Comparison of ENCODE assay signal across 8 cellular contexts in the genomic region with DNA sequence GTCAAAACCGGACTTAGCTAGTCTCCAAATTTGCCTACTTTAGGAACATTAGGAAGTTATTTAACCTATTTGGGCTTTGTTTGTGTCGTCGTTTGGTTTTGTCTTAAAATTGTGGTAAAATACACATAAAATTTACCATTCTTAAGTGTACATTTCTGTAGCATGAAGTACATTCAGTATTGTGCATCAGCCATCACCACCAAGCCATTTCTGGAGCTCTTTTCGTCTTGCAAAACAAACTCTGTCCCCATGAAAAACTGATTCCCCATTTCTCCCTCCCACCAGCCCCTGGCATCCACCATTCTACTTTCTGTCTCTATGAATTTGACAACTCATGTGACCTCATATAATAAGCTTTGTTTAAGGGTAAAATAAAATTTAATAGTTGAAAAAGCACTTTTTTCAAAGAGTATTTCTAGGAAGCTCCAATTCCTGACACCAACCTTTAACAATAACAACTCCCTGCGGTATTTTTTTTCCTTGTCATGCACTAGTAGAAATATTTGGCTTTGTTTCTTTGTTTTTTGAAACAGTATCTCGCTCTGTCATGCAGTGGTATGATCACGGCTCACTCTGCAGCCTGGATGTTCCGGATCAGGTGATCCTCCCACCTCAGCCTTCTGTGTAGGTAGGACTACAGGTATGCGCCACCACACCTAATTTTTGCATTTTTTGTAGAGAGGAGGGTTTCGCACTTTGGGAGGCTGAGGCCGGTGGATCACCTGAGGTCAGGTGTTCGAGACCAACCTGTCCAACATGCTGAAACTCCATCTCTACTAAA. TPM values are rescaled to one million over a fixed set of nuclear protein-coding genes. Genes with fewer than 3 reads are reported as not detected.
A peak's percentile ranks its signal among the peaks of the same experiment; 100 is the strongest.
DNase-seq lines count a peak whose midpoint lies in the region; ATAC-seq and TF ChIP-seq lines count a peak whose summit lies in the region.

No MANE protein-coding gene starts in this region.

- peak overlapping the region; percentile 100 for H3K27ac ChIP-seq in 22Rv1

- H3K4me1 ChIP-seq in mucosa of stomach (ENCODE audit: control insufficient read depth, insufficient read depth, low read length), result peaks cover 56% of the 10 kb centered on the region

- peak; percentile 23 for DNase-seq in cerebellar cortex (ENCODE audit: low spot score)
- DNase-seq in NCI-H2196 (lab: John Stamatoyannopoulos, UW; ENCODE audit: unreplicated experiment), result no peak
- no peak for DNase-seq in GM20000 (ENCODE audit: low spot score)
- no peak for DNase-seq in NCI-H524 (lab: John Stamatoyannopoulos, UW)

- H3K36me3 Mint-ChIP-seq in IgD-negative memory B cell, result peaks cover 8% of the 10 kb centered on the region

- H3K4me3 ChIP-seq in mucosa of stomach (ENCODE audit: low read length), result peak overlapping the region; percentile 54

- H3K27ac Mint-ChIP-seq in IgD-negative memory B cell, result peak overlapping the region; percentile 98 to 100 (median 99)

- TF ChIP-seq CTCF in 22Rv1 (IDR thresholded peaks at IDR 0.05) (no peak), GM20000 (IDR thresholded peaks at IDR 0.05; ENCODE audit: extremely low read depth, missing control alignments) (no peak)

- ATAC-seq in HG02610 (IDR thresholded peaks at IDR 0.05; ENCODE audit: unreplicated experiment), result no peak

- H3K27me3 Mint-ChIP-seq in IgD-negative memory B cell, result no peaks in the 10 kb centered on the region

- peaks cover 60 to 70% (median 68%) of the 10 kb centered on the region in 3 donors for H3K4me1 Mint-ChIP-seq in IgD-negative memory B cell

- H3K27me3 ChIP-seq in mucosa of stomach (ENCODE audit: control insufficient read depth, insufficient read depth, low read length), result no peaks in the 10 kb centered on the region

- peak overlapping the region; percentile 100 for H3K9ac ChIP-seq in mucosa of stomach (ENCODE audit: low read length)

- peak overlapping the region; percentile 87 to 99 (median 99) for H3K4me3 Mint-ChIP-seq in IgD-negative memory B cell

- H3K9me3 Mint-ChIP-seq in IgD-negative memory B cell, result peaks cover 0 to 8% (median 0%) of the 10 kb centered on the region in 3 donors

- H3K36me3 ChIP-seq in mucosa of stomach (ENCODE audit: control insufficient read depth, insufficient read depth, low read length), result peaks cover 5% of the 10 kb centered on the region

- no peaks in the 10 kb centered on the region for H3K9me3 ChIP-seq in mucosa of stomach (ENCODE audit: control insufficient read depth, low read length)

RNA-seq across cellular contexts. Expression of gene UBC, which starts 3.6 kb away (rescaled TPM):
- polyA plus RNA-seq in IgD-negative memory B cell, result 1,893 TPM

RNA-seq across cellular contexts. Expression of gene SCARB1, which starts 54.4 kb away (rescaled TPM):
- 23.9 TPM for polyA plus RNA-seq in IgD-negative memory B cell
